ENCODE assay signal across 26 cellular contexts in the genomic region with DNA sequence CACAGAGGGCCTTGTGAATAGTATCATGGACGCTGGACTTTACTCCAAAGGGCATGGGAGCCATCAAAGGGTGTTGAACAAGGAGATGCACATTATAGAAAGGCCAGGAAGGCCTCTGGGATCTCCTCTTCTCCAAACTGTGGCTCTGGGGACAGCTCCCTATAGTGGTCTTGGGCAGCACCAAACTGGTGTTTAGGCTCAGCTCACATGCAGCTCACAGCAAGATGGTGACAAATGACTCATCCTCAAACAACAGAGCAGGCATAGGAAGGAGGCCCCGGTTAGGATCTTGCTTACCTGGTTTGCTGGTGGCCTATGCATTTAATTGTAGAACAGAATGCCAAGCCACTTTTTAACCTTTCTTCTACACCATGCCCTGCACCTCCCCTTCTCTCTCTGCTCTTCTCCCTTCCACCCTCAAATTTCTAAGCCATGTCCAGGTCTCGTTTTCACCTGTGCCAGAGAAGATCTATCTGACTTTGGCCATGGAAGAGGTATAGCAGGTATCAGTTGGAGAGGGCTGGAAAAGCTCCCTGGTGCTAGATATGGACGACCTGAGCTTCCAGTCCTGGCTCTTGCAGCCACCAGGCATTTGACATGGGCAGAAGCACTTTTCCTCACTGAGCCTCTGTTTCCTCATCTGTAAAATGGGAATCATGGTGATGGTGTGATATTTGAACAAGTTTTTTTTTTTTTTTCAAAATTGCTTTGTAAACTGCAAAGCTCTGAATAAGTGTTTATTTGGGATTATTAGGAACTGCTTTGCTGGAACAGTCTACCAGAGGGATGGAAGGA. TPM values are rescaled to one million over a fixed set of nuclear protein-coding genes. Genes with fewer than 3 reads are reported as not detected.
DNase-seq lines count a peak whose midpoint lies in the region; ATAC-seq, FAIRE-seq and TF ChIP-seq lines count a peak whose summit lies in the region.
"Had no signal": no experiment of that assay in that cellular context is flagged by ENCODE, and none has a peak within 500 bp of the region (broad histone marks: within the 10 kb centered on the region; RNA-seq: fewer than 3 reads in every experiment).

No MANE protein-coding gene starts in this region.

- H4K5ac ChIP-seq in H1 (ENCODE audit: insufficient read length, low read depth, low read length): no peak overlapping the region

- TF ChIP-seq RAD21 in HepG2 (CRISPR knock-in tag; IDR thresholded peaks at IDR 0.05) (no peak), H1 (IDR thresholded peaks at IDR 0.05 in 1 of 2, conservative IDR thresholded peaks at IDR 0.05 in 1 of 2; ENCODE audit: low read depth in 2 of 2, low read length in 2 of 2) (no peak)

- CTCF ChIA-PET in HepG2 (lab: Yijun Ruan, JAX; ENCODE audit: low intra/inter-chr PET ratio, low total read pairs): no interaction called here
- CTCF ChIA-PET in H1 (lab: Charles Lee; ENCODE audit: partially characterized antibody): interaction anchor here (0.6 to 2.4 kb wide), 2 partner anchors 186 to 660 kb away, joined by 3 to 5 read pairs; no protein-coding TSS in a partner anchor

- no peaks in the 10 kb centered on the region for H3K79me1 ChIP-seq in H1 (ENCODE audit: low read depth, low read length)

- TF ChIP-seq EP300 in HepG2 (IDR thresholded peaks at IDR 0.05; ENCODE audit: low read depth in 2 of 2, low read length in 2 of 2) (0 out of 4 replicates have a peak, but pooled peaks of 1 of the 2 experiments have one; percentile 5), HepG2 (CRISPR knock-in tag; IDR thresholded peaks at IDR 0.05; ENCODE audit: borderline replicate concordance) (no peak), H1 (IDR thresholded peaks at IDR 0.05; ENCODE audit: borderline replicate concordance in 1 of 2, low read depth in 2 of 2, low read length in 2 of 2) (no peak)

- H3K36me3 ChIP-seq in HepG2 (replicated peaks in 1 of 2; ENCODE audit: control insufficient read depth in 1 of 2, insufficient read depth in 2 of 2, low read length in 2 of 2) (no peaks in the 10 kb centered on the region), right lobe of liver (no peaks in the 10 kb centered on the region), H1 (ENCODE audit: control insufficient read depth in 2 of 4, insufficient read depth in 4 of 4, low read length in 3 of 4) (no peaks in the 10 kb centered on the region), H7 (replicated peaks; ENCODE audit: control insufficient read depth, insufficient read depth, low read length) (no peaks in the 10 kb centered on the region)
- H3K36me3 ChIP-seq: BE2C had no signal

- H2BK20ac ChIP-seq in H1 (ENCODE audit: low read length): no peak overlapping the region

- no TSS peak for BruUV-seq in HepG2 (replicated peaks; lab: Mats Ljungman, UMichigan)

- H3K4me1 Mint-ChIP-seq in type B pancreatic cell (ENCODE audit: unreplicated experiment) (peaks cover 26% of the 10 kb centered on the region), osteocyte (ENCODE audit: unreplicated experiment) (no peaks in the 10 kb centered on the region)

- H3K9me3 ChIP-seq in HepG2 (ENCODE audit: low read length) (no peaks in the 10 kb centered on the region), right lobe of liver (no peaks in the 10 kb centered on the region), H1 (ENCODE audit: insufficient read depth in 2 of 2, low read depth in 1 of 2, low read length in 1 of 2) (no peaks in the 10 kb centered on the region)
- H3K9me3 ChIP-seq: BE2C, Caco-2 had no signal

- 39% methylated on average over 4 of the region's 4 CpGs for WGBS in HepG2 (ENCODE audit: low lambda C conversion rate)
- 46% methylated on average over 4 of the region's 4 CpGs for WGBS in right lobe of liver (ENCODE audit: insufficient coverage, low coverage, low lambda C conversion rate, missing lambda C conversion rate)
- 57% methylated on average over 4 of the region's 4 CpGs; no CpG with 5 or more reads in 1 of the 2 experiments for WGBS in H1 (ENCODE audit: extremely low coverage in 1 of 2, insufficient coverage in 1 of 2, insufficient read length in 1 of 2, insufficient replicate concordance in 2 of 2, low coverage in 1 of 2, low lambda C conversion rate in 2 of 2, missing lambda C conversion rate in 1 of 2), 2 experiments

- H4K8ac ChIP-seq in H1 (ENCODE audit: extremely low read depth, insufficient read depth, low read length): no peak overlapping the region

- FAIRE-seq in HepG2 (lab: Jason Lieb, UNC) (no peak), H1 (lab: Jason Lieb, UNC) (no peak)
- FAIRE-seq: GM12891, GM18507 had no signal

- no peak overlapping the region for H3K9ac ChIP-seq in HepG2 (ENCODE audit: insufficient read depth, low read depth, low read length)
- H3K9ac ChIP-seq in H1 (replicated peaks in 1 of 4; ENCODE audit: extremely low read depth in 1 of 4, low read depth in 3 of 4, low read length in 3 of 4): no peak overlapping the region

- H3K4me1 ChIP-seq in HepG2 (ENCODE audit: insufficient read depth, low read length) (peaks cover 73% of the 10 kb centered on the region), right lobe of liver (peaks cover 0 to 2% (median under 1%) of the 10 kb centered on the region in 4 donors), H1 (replicated peaks in 1 of 4; ENCODE audit: control insufficient read depth in 3 of 4, insufficient read depth in 4 of 4, low read length in 3 of 4) (no peaks in the 10 kb centered on the region)
- H3K4me1 ChIP-seq: BE2C had no signal

- H3K23ac ChIP-seq in H1 (ENCODE audit: insufficient read length): no peak overlapping the region

- intact Hi-C loops in HepG2 (cut with micrococcal nuclease; ENCODE audit: unreplicated experiment): no loop called here
- intact Hi-C loops in right lobe of liver (cut with DNase I): no loop called here

- H3K18ac ChIP-seq in H1 (ENCODE audit: extremely low read depth, low read length): no peak overlapping the region

- H3K4me3 Mint-ChIP-seq in type B pancreatic cell (no peak overlapping the region), osteocyte (ENCODE audit: unreplicated experiment) (no peak overlapping the region)
- H3K4me3 Mint-ChIP-seq: CD4-positive, alpha-beta T cell had no signal

- H3K36me3 Mint-ChIP-seq in type B pancreatic cell: no peaks in the 10 kb centered on the region
- H3K36me3 Mint-ChIP-seq in osteocyte (ENCODE audit: unreplicated experiment): no peaks in the 10 kb centered on the region

- H3K4me3 ChIP-seq in HepG2 (replicated peaks in 1 of 3; ENCODE audit: insufficient read depth in 1 of 3, low read depth in 2 of 3, low read length in 3 of 3): no peak overlapping the region
- H3K4me3 ChIP-seq in right lobe of liver: no peak overlapping the region
- no peak overlapping the region for H3K4me3 ChIP-seq in H1 (ENCODE audit: extremely low read depth in 1 of 4, insufficient read depth in 2 of 4, low read depth in 3 of 4, low read length in 4 of 4)
- H3K4me3 ChIP-seq in H7 (ENCODE audit: insufficient read depth, low read depth, low read length): no peak overlapping the region

- H4K20me1 ChIP-seq in HepG2 (ENCODE audit: insufficient read depth, low read length): no peaks in the 10 kb centered on the region
- no peaks in the 10 kb centered on the region for H4K20me1 ChIP-seq in H1 (replicated peaks in 1 of 2; ENCODE audit: control insufficient read depth in 1 of 2, insufficient read depth in 2 of 2, low read length in 2 of 2)

- no peak for TF ChIP-seq POLR2A in HepG2 (IDR thresholded peaks at IDR 0.05; ENCODE audit: insufficient read depth in 1 of 2, low read depth in 2 of 2, low read length in 2 of 2)
- TF ChIP-seq POLR2A in right lobe of liver (IDR thresholded peaks at IDR 0.05): no peak
- TF ChIP-seq POLR2A in H1 (IDR thresholded peaks at IDR 0.05; ENCODE audit: control extremely low read depth in 1 of 2, low read depth in 2 of 2, low read length in 2 of 2): no peak

- in situ Hi-C loops in HepG2 (cut with HindIII; ENCODE audit: extremely low pct_ligation_motif_present, low pct_unique_long_range_greater_than_20kb): loop anchor here (10.0 kb wide), 1 partner anchor 48 kb away; no protein-coding TSS in a partner anchor

- no peak overlapping the region for H2BK15ac ChIP-seq in H1 (ENCODE audit: low read length)

- no peak overlapping the region for H2AK5ac ChIP-seq in H1 (ENCODE audit: low read depth, low read length)

- H2AFZ ChIP-seq in HepG2 (ENCODE audit: low read length) (no peak overlapping the region), H1 (ENCODE audit: low read length) (0 out of 2 replicates have a peak overlapping the region, but pooled peaks have one; percentile 37)

- DNase-seq in HepG2 (ENCODE audit: low spot score) (peak; percentile 30), right lobe of liver (no peak), M059J (ENCODE audit: low read depth) (peak; percentile 44), H1 (ENCODE audit: low read depth in 1 of 2, low spot score in 2 of 2) (no peak), type B pancreatic cell (ENCODE audit: extremely low spot score, unreplicated experiment) (no peak), H7 (no peak), SKM-1 (lab: John Stamatoyannopoulos, UW; ENCODE audit: unreplicated experiment) (no peak), osteocyte (ENCODE audit: extremely low spot score, unreplicated experiment) (no peak)
- DNase-seq: BE2C; Caco-2; CD4-positive, alpha-beta T cell; DMS153; EL; MM.1S; NCI-H1092; NCI-H146; NCI-H2029 treated with DMSO at 0.1 percent for 48 hours; NCI-H2171; NCI-H446; NK-92 treated with Interleukin-12 subunit alpha and Interleukin-12 subunit beta, amount 100 ng/mL, for 24 hours; Right ventricle myocardium superior; T-helper 1 cell had no signal

- peak overlapping the region; percentile 4 for H3K27ac Mint-ChIP-seq in type B pancreatic cell
- no peak overlapping the region for H3K27ac Mint-ChIP-seq in osteocyte (ENCODE audit: unreplicated experiment)
- H3K27ac Mint-ChIP-seq: CD4-positive, alpha-beta T cell had no signal

- H3K56ac ChIP-seq in H1 (replicated peaks; ENCODE audit: insufficient read length, low read depth, low read length): no peak overlapping the region

- POLR2A ChIA-PET in HepG2 (lab: Yijun Ruan, JAX): interaction anchor here (1.0 to 1.2 kb wide), 2 partner anchors 12 to 48 kb away, joined by 3 to 6 read pairs; no protein-coding TSS in a partner anchor
- POLR2A ChIA-PET in H1 (lab: Charles Lee; ENCODE audit: partially characterized antibody): no interaction called here

- H3K23me2 ChIP-seq in H1 (ENCODE audit: low read depth, low read length): no peaks in the 10 kb centered on the region

- H2BK5ac ChIP-seq in H1 (ENCODE audit: low read depth, low read length): no peak overlapping the region

- H2BK12ac ChIP-seq in H1 (ENCODE audit: low read depth, low read length): no peak overlapping the region

- no peak overlapping the region for H3K4ac ChIP-seq in H1 (replicated peaks; ENCODE audit: insufficient read length, low read depth, low read length)

- TF ChIP-seq CTCF in HepG2 (CRISPR knock-in tag; IDR thresholded peaks at IDR 0.05): no peak
- no peak for TF ChIP-seq CTCF in right lobe of liver (IDR thresholded peaks at IDR 0.05)
- TF ChIP-seq CTCF in H1 (IDR thresholded peaks at IDR 0.05; ENCODE audit: control extremely low read depth in 1 of 3, insufficient read depth in 1 of 3, low read depth in 1 of 3, low read length in 3 of 3): no peak
- no peak for TF ChIP-seq CTCF in type B pancreatic cell (conservative IDR thresholded peaks at IDR 0.05)
- TF ChIP-seq CTCF in osteocyte (IDR thresholded peaks at IDR 0.05): no peak

- H3K9me3 Mint-ChIP-seq in type B pancreatic cell (no peaks in the 10 kb centered on the region), osteocyte (ENCODE audit: unreplicated experiment) (no peaks in the 10 kb centered on the region)
- H3K9me3 Mint-ChIP-seq: CD4-positive, alpha-beta T cell had no signal

- no peak overlapping the region for H4K91ac ChIP-seq in H1 (replicated peaks; ENCODE audit: insufficient read length, low read length)

- H3K14ac ChIP-seq in H1 (ENCODE audit: insufficient read length): no peak overlapping the region

- 0 out of 2 replicates have a peak overlapping the region, but pooled peaks have one; percentile 8 for H3K4me2 ChIP-seq in HepG2 (ENCODE audit: low read depth, low read length)
- H3K4me2 ChIP-seq in H1 (ENCODE audit: insufficient read depth in 1 of 2, low read depth in 2 of 2, low read length in 2 of 2): no peak overlapping the region

- no peak overlapping the region for H2BK120ac ChIP-seq in H1 (replicated peaks; ENCODE audit: low read depth, low read length)

- ATAC-seq in HepG2 (peak; percentile 43), right lobe of liver (no peak)

- H3K27me3 ChIP-seq in HepG2 (ENCODE audit: control insufficient read depth in 1 of 2, insufficient read depth in 2 of 2, low read length in 2 of 2): no peaks in the 10 kb centered on the region
- H3K27me3 ChIP-seq in right lobe of liver: no peaks in the 10 kb centered on the region
- no peaks in the 10 kb centered on the region for H3K27me3 ChIP-seq in H1 (replicated peaks in 1 of 4; ENCODE audit: control insufficient read depth in 3 of 4, extremely low read depth in 1 of 4, insufficient read depth in 3 of 4, low read length in 3 of 4)
- no peaks in the 10 kb centered on the region for H3K27me3 ChIP-seq in H7 (ENCODE audit: control insufficient read depth, insufficient read depth, low read length)
- H3K27me3 ChIP-seq: BE2C had no signal

- H3K27ac ChIP-seq in HepG2 (ENCODE audit: extremely low read length, insufficient read depth, low read length) (no peak overlapping the region), right lobe of liver (no peak overlapping the region), H1 (ENCODE audit: low read depth, low read length) (no peak overlapping the region)
- H3K27ac ChIP-seq: 22Rv1 had no signal

- no peaks in the 10 kb centered on the region for H3K79me2 ChIP-seq in HepG2 (ENCODE audit: insufficient read depth, low read length)
- no peaks in the 10 kb centered on the region for H3K79me2 ChIP-seq in H1 (ENCODE audit: control insufficient read depth in 1 of 2, insufficient read depth in 2 of 2, low read length in 2 of 2)

- H3K27me3 Mint-ChIP-seq in type B pancreatic cell (no peaks in the 10 kb centered on the region), osteocyte (ENCODE audit: unreplicated experiment) (peaks cover 6% of the 10 kb centered on the region)
- H3K27me3 Mint-ChIP-seq: CD4-positive, alpha-beta T cell had no signal

RNA-seq across cellular contexts. Expression of gene EHF, which starts 14.4 kb away (rescaled TPM):
- total RNA-seq in HepG2 (2016; rRNA removed; fragmentation: Illumina TruSeq; extraction: Trizol): 0.24 and 0.46 TPM in 2 replicates
- not detected in 2 replicates for total RNA-seq in HepG2 (2016; cell fraction: cytosol; rRNA removed; fragmentation: Illumina TruSeq; extraction: Trizol; ENCODE audit: low read depth)
- 0.19 and 0.65 TPM in 2 replicates for total RNA-seq in HepG2 (2016; cell fraction: insoluble cytoplasmic fraction; rRNA removed; fragmentation: Illumina TruSeq; extraction: Trizol)
- total RNA-seq in HepG2 (2016; cell fraction: membrane; rRNA removed; fragmentation: Illumina TruSeq; extraction: Trizol): 0.09 and 0.24 TPM in 2 replicates
- total RNA-seq in HepG2 (2016; cell fraction: nucleus; rRNA removed; fragmentation: Illumina TruSeq; extraction: Trizol): 0.22 and 0.28 TPM in 2 replicates
- 0.04 TPM in 1 of 2 replicates, not detected in the other for polyA plus RNA-seq in HepG2 (2011; rRNA removed)
- 0.08 TPM in 1 of 2 replicates, not detected in the other for polyA plus RNA-seq in HepG2 (2011; cell fraction: cytosol; rRNA removed)
- 0.07 TPM in 1 of 2 replicates, not detected in the other for polyA plus RNA-seq in HepG2 (2011; cell fraction: nucleus; rRNA removed)
- not detected in 2 replicates for polyA plus RNA-seq in HepG2 (2012)
- 0.06 and 0.17 TPM in 2 replicates for polyA plus RNA-seq in HepG2 (2016; cell fraction: cytosol; fragmentation: Illumina TruSeq; extraction: Trizol; ENCODE audit: low read depth)
- 0.13 and 0.40 TPM in 2 replicates for polyA plus RNA-seq in HepG2 (2016; cell fraction: insoluble cytoplasmic fraction; fragmentation: Illumina TruSeq; extraction: Trizol; ENCODE audit: low read depth)
- polyA plus RNA-seq in HepG2 (2016; cell fraction: membrane; fragmentation: Illumina TruSeq; extraction: Trizol; ENCODE audit: low read depth): 0.13 TPM in 1 of 2 replicates, not detected in the other
- polyA plus RNA-seq in HepG2 (2016; cell fraction: nucleus; fragmentation: Illumina TruSeq; extraction: Trizol; ENCODE audit: insufficient read depth, low read depth): 0.28 and 0.30 TPM in 2 replicates
- 0.06 and 0.65 TPM in 2 replicates for polyA minus RNA-seq in HepG2 (2011; rRNA and poly(A)+ RNA removed; ENCODE audit: low replicate concordance)
- not detected in 2 replicates for polyA minus RNA-seq in HepG2 (2011; cell fraction: cytosol; rRNA and poly(A)+ RNA removed)
- polyA minus RNA-seq in HepG2 (2011; cell fraction: nucleus; rRNA and poly(A)+ RNA removed): 0.25 and 0.39 TPM in 2 replicates
- 1 to 10 TPM in 5 of 6 experiments, under 1 TPM in 1; 1.00 to 3.3 (median 1.5) TPM for total RNA-seq in right lobe of liver
- 0.25 and 0.81 TPM in 2 replicates for total RNA-seq in M059J (2014; rRNA removed; shearing (Covaris generic))
- not detected in 2 replicates for total RNA-seq in H1 (2021; fragmentation: NEBNext Ultra II Directional; extraction: Animal tissue kit (Norgen Biotek cat#: 25700))
- not detected in 2 replicates for polyA plus RNA-seq in H1 (2011; rRNA removed)
- not detected for polyA plus RNA-seq in H1 (2011; cell fraction: cytosol; rRNA removed)
- polyA plus RNA-seq in H1 (2011; cell fraction: nucleus; rRNA removed): not detected
- polyA plus RNA-seq in H1 (2012, experiment 1 of 2): not detected in 4 replicates
- polyA plus RNA-seq in H1 (2012, experiment 2 of 2): not detected
- not detected for polyA plus RNA-seq in H1 (2013, experiment 1 of 2)
- polyA plus RNA-seq in H1 (2013, experiment 2 of 2): not detected
- polyA minus RNA-seq in H1 (2011; rRNA and poly(A)+ RNA removed): not detected in 2 replicates
- polyA minus RNA-seq in H1 (2011; cell fraction: cytosol; rRNA and poly(A)+ RNA removed): not detected
- polyA minus RNA-seq in H1 (2011; cell fraction: nucleus; rRNA and poly(A)+ RNA removed): not detected
- 31.5 and 44.8 TPM in 2 replicates for total RNA-seq in type B pancreatic cell (ENCODE audit: low replicate concordance)
- 1.4 TPM in 1 of 2 replicates, not detected in the other for total RNA-seq in H7 (2014; rRNA removed; shearing (Covaris generic))
- not detected in 2 replicates for total RNA-seq in osteocyte
- total RNA-seq: CD4-positive, alpha-beta T cell; OCI-LY7 had no signal

Comparison
In these comparisons a context has a peak if more than half of its experiments do, and no peak if none do; other contexts are left out.
1. DNase-seq: peak in HepG2 (single experiment) and M059J (single experiment); none in right lobe of liver (0 of 3), H1 (0 of 2), type B pancreatic cell (single experiment), H7 (single experiment), SKM-1 (single experiment) and osteocyte (single experiment).
2. Of the 41 proteins assayed by ChIP-seq in both HepG2 and H1: peak only in HepG2: KDM1A; only in H1: none; in both: none; in neither: 39; mixed calls (peak in some experiments, not most) for 1.